ENCODE assay signal across 8 cellular contexts in genomic region chr10:17616403-17617030, GRCh38. TPM values are rescaled to one million over a fixed set of nuclear protein-coding genes. Genes with fewer than 3 reads are reported as not detected.
A peak's percentile ranks its signal among the peaks of the same experiment; 100 is the strongest.
DNase-seq lines count a peak whose midpoint lies in the region; ATAC-seq and TF ChIP-seq lines count a peak whose summit lies in the region.

No MANE protein-coding gene starts in this region.

- no peak overlapping the region for H3K27ac ChIP-seq in CD4-positive, alpha-beta T cell (ENCODE audit: low read depth, low read length)

- no peaks in the 10 kb centered on the region for H3K9me3 Mint-ChIP-seq in CD4-positive, alpha-beta T cell

- CTCF ChIA-PET in CD4-positive, alpha-beta T cell (lab: Charles Lee) = interaction anchor here (1.1 to 1.4 kb wide), 2 partner anchors 32 to 120 kb away, joined by 3 to 4 read pairs; no protein-coding TSS in a partner anchor

- POLR2A ChIA-PET in CD4-positive, alpha-beta T cell (lab: Charles Lee) = interaction anchor here (2.4 kb wide), 1 partner anchor 27 kb away, joined by 19 read pairs; the partner anchor contains the start of gene STAM

- in situ Hi-C loops in astrocyte of the spinal cord (cut with HindIII; ENCODE audit: low sequenced_read_pairs) = no loop called here

- H3K36me3 Mint-ChIP-seq in CD4-positive, alpha-beta T cell (ENCODE audit: low read depth) = peaks cover 4% of the 10 kb centered on the region

- H3K4me1 Mint-ChIP-seq in CD4-positive, alpha-beta T cell (ENCODE audit: low read depth) = peaks cover 6% of the 10 kb centered on the region

- H3K4me3 ChIP-seq in astrocyte of the spinal cord (ENCODE audit: low read depth, low read length) = peak overlapping the region; percentile 59

- DNase-seq in CD4-positive, alpha-beta T cell = peak in 7 of 10 experiments; percentile 3 to 17 (median 4)
- DNase-seq in SW 1271 (lab: John Stamatoyannopoulos, UW) (peak; percentile 8 to 21), astrocyte of the spinal cord (ENCODE audit: low read depth, low spot score) (peak; percentile 53), hypothalamus (lab: John Stamatoyannopoulos, UW) (peak in 40 of 51 donors; percentile 1 to 65 (median 30)), retina (peak; percentile 80), NCI-H2171 (lab: John Stamatoyannopoulos, UW) (no peak)

- no peak for TF ChIP-seq CTCF in CD4-positive, alpha-beta T cell (IDR thresholded peaks at IDR 0.05)
- no peak for TF ChIP-seq CTCF in astrocyte of the spinal cord (IDR thresholded peaks at IDR 0.05; ENCODE audit: low read depth, low read length)

- peaks cover 5% of the 10 kb centered on the region for H3K27me3 ChIP-seq in CD4-positive, alpha-beta T cell (ENCODE audit: control insufficient read depth, insufficient read depth, low read length)

- H3K4me3 Mint-ChIP-seq in CD4-positive, alpha-beta T cell = peak overlapping the region; percentile 67

- H3K27me3 Mint-ChIP-seq in CD4-positive, alpha-beta T cell = peaks cover 14% of the 10 kb centered on the region

- no peak overlapping the region for H3K27ac Mint-ChIP-seq in CD4-positive, alpha-beta T cell

- no peaks in the 10 kb centered on the region for H3K9me3 ChIP-seq in CD4-positive, alpha-beta T cell (ENCODE audit: control insufficient read depth, low read length)

- intact Hi-C loops in CD4-positive, alpha-beta T cell (cut with DNase I, micrococcal nuclease) = loop anchor here in 1 of 2 experiments (2.0 kb wide), 1 partner anchor 70 kb away; no protein-coding TSS in a partner anchor

- ATAC-seq in CD4-positive, alpha-beta T cell (ENCODE audit: poor library complexity) = peak; percentile 37
- ATAC-seq in GM19395 (IDR thresholded peaks at IDR 0.05; ENCODE audit: unreplicated experiment) (peak; percentile 64), HG03439 (IDR thresholded peaks at IDR 0.05; ENCODE audit: unreplicated experiment) (peak; percentile 42)

RNA-seq across cellular contexts. Expression of gene HACD1, which starts 0.7 kb away (rescaled TPM):
- total RNA-seq in CD4-positive, alpha-beta T cell = under 1 TPM; 0.75 to 0.77 TPM

RNA-seq across cellular contexts. Expression of gene STAM, which starts 27.4 kb away (rescaled TPM):
- total RNA-seq in CD4-positive, alpha-beta T cell = 10 to 100 TPM; 52.4 to 53.3 TPM
